Comparison of ENCODE assay signal across 18 cellular contexts in genomic region chr1:223653015-223653414, GRCh38. TPM values are rescaled to one million over a fixed set of nuclear protein-coding genes. Genes with fewer than 3 reads are reported as not detected.
"Had no signal": no experiment of that assay in that cellular context is flagged by ENCODE, and none has a peak within 500 bp of the region (broad histone marks: within the 10 kb centered on the region; RNA-seq: fewer than 3 reads in every experiment).

No MANE protein-coding gene starts in this region.

- H3K36me3 ChIP-seq: heart right ventricle, spleen, upper lobe of right lung had no signal

- DNase-seq: activated CD4-positive, alpha-beta T cell treated with anti-CD3 and anti-CD28 coated beads for 36 hours; activated CD4-positive, alpha-beta T cell treated with anti-CD3 and anti-CD28 coated beads, Interleukin-2, amount 50 U/mL, for 48 hours; activated T-cell treated with anti-CD3 and anti-CD28 coated beads for 4 hours; central memory CD4-positive, alpha-beta T cell; cortex of kidney; effector CD4-positive, alpha-beta T cell; heart right ventricle; left cardiac atrium; spleen; stimulated activated naive B cell treated with anti-CD40 and anti-IgM and Interleukin-4, amounts not matched to agents 10 μg/mL and 1 μg/mL and 100 μg/mL, for 72 hours; upper lobe of right lung had no signal

- H3K27me3 ChIP-seq: upper lobe of right lung had no signal

- ATAC-seq: left cardiac atrium; natural killer cell treated with Interleukin-12 subunit alpha and Interleukin-12 subunit beta and Interleukin-15 and Interleukin-18, amount 100 ng/mL, for 72 hours; stimulated activated naive B cell treated with anti-CD40 and anti-IgM and Interleukin-4, amounts not matched to agents 10 μg/mL and 1 μg/mL and 100 μg/mL, for 72 hours; upper lobe of right lung had no signal

- H3K27ac Mint-ChIP-seq: activated CD4-positive, alpha-beta T cell treated with anti-CD3 and anti-CD28 coated beads for 36 hours; activated naive CD8-positive, alpha-beta T cell; activated T-helper 1 cell treated with anti-CD3 and anti-CD28 coated beads, Interleukin-12 subunit alpha, Interleukin-12 subunit beta, Interleukin-2, Interleukin-4 antibody, amounts not matched to agents 30 ng/mL and 10 ng/mL and 1 ng/mL, durations not matched to agents 14 hours and 24 hours and 36 hours; natural killer cell treated with Interleukin-12 subunit alpha and Interleukin-12 subunit beta and Interleukin-15 and Interleukin-18, amount 100 ng/mL, for 72 hours; stimulated activated naive B cell treated with anti-CD40 and anti-IgM and Interleukin-4, amounts not matched to agents 10 μg/mL and 1 μg/mL and 100 μg/mL, for 72 hours; T-helper 2 cell treated with Interferon-gamma antibody and Interleukin-4, amounts not matched to agents 5 μg/mL and 100 μg/mL, for 36 hours had no signal

- H3K9me3 ChIP-seq: heart right ventricle, spleen, upper lobe of right lung had no signal

- H3K4me1 Mint-ChIP-seq: stimulated activated naive B cell treated with anti-CD40 and anti-IgM and Interleukin-4, amounts not matched to agents 10 μg/mL and 1 μg/mL and 100 μg/mL, for 72 hours had no signal

- H3K36me3 Mint-ChIP-seq: natural killer cell treated with Interleukin-12 subunit alpha and Interleukin-12 subunit beta and Interleukin-15 and Interleukin-18, amount 100 ng/mL, for 72 hours; stimulated activated naive B cell treated with anti-CD40 and anti-IgM and Interleukin-4, amounts not matched to agents 10 μg/mL and 1 μg/mL and 100 μg/mL, for 72 hours had no signal

- H3K4me3 ChIP-seq: heart right ventricle, spleen, upper lobe of right lung had no signal

- H3K9me3 Mint-ChIP-seq: activated T-helper 1 cell treated with anti-CD3 and anti-CD28 coated beads, Interleukin-12 subunit alpha, Interleukin-12 subunit beta, Interleukin-2, Interleukin-4 antibody, amounts not matched to agents 30 ng/mL and 10 ng/mL and 1 ng/mL, durations not matched to agents 14 hours and 24 hours and 36 hours; natural killer cell treated with Interleukin-12 subunit alpha and Interleukin-12 subunit beta and Interleukin-15 and Interleukin-18, amount 100 ng/mL, for 72 hours; stimulated activated naive B cell treated with anti-CD40 and anti-IgM and Interleukin-4, amounts not matched to agents 10 μg/mL and 1 μg/mL and 100 μg/mL, for 72 hours; T-helper 2 cell treated with Interferon-gamma antibody and Interleukin-4, amounts not matched to agents 5 μg/mL and 100 μg/mL, for 36 hours had no signal

- FAIRE-seq: frontal cortex, TTC549 had no signal

- H3K4me1 ChIP-seq: spleen, upper lobe of right lung had no signal

- H3K4me3 Mint-ChIP-seq: activated CD4-positive, alpha-beta T cell treated with anti-CD3 and anti-CD28 coated beads for 36 hours; activated naive CD8-positive, alpha-beta T cell; activated T-helper 1 cell treated with anti-CD3 and anti-CD28 coated beads, Interleukin-12 subunit alpha, Interleukin-12 subunit beta, Interleukin-2, Interleukin-4 antibody, amounts not matched to agents 30 ng/mL and 10 ng/mL and 1 ng/mL, durations not matched to agents 14 hours and 24 hours and 36 hours; natural killer cell treated with Interleukin-12 subunit alpha and Interleukin-12 subunit beta and Interleukin-15 and Interleukin-18, amount 100 ng/mL, for 72 hours; stimulated activated naive B cell treated with anti-CD40 and anti-IgM and Interleukin-4, amounts not matched to agents 10 μg/mL and 1 μg/mL and 100 μg/mL, for 72 hours; T-helper 2 cell treated with Interferon-gamma antibody and Interleukin-4, amounts not matched to agents 5 μg/mL and 100 μg/mL, for 36 hours had no signal

- H3K27ac ChIP-seq: heart right ventricle, spleen, upper lobe of right lung had no signal

RNA-seq across cellular contexts. Expression of gene CAPN8, which starts 12.5 kb away (rescaled TPM):
- total RNA-seq: activated CD4-positive, alpha-beta T cell treated with anti-CD3 and anti-CD28 coated beads for 36 hours; activated T-helper 1 cell treated with anti-CD3 and anti-CD28 coated beads, Interleukin-12 subunit alpha, Interleukin-12 subunit beta, Interleukin-2, Interleukin-4 antibody, amounts not matched to agents 30 ng/mL and 10 ng/mL and 1 ng/mL, durations not matched to agents 14 hours and 24 hours and 36 hours; frontal cortex; heart right ventricle; mesenteric fat pad; natural killer cell treated with Interleukin-12 subunit alpha and Interleukin-12 subunit beta and Interleukin-15 and Interleukin-18, amount 100 ng/mL, for 72 hours had no signal
